In genomic region chr12:65685514-65685913, GRCh38 we compare ENCODE assay signal across 2 cellular contexts.
TF ChIP-seq lines count a peak whose summit lies in the region.

No MANE protein-coding gene starts in this region.

TF ChIP-seq in GM12878, 131 proteins besides CTCF, POLR2A, EP300 and RAD21 (continued from another document):
- no peak for TF ChIP-seq ATF2 (IDR thresholded peaks at IDR 0.05; ENCODE audit: low read length)

TF ChIP-seq in HepG2, 621 proteins besides CTCF, POLR2A, EP300 and RAD21 (continued from another document):
- TF ChIP-seq HNRNPH1 (optimal IDR thresholded peaks at IDR 0.05; ENCODE audit: low read depth, low read length) (no peak), HNF1B (CRISPR knock-in tag; IDR thresholded peaks at IDR 0.05) (no peak), SOX13 (IDR thresholded peaks at IDR 0.05) (no peak), SOX13 (CRISPR knock-in tag; conservative IDR thresholded peaks at IDR 0.05 in 1 of 2, IDR thresholded peaks at IDR 0.05 in 1 of 2) (peak in 1 of 2 experiments; percentile 77; a peak in 2 of 4 replicates)
